ENCODE assay signal across 20 cellular contexts in the genomic region with DNA sequence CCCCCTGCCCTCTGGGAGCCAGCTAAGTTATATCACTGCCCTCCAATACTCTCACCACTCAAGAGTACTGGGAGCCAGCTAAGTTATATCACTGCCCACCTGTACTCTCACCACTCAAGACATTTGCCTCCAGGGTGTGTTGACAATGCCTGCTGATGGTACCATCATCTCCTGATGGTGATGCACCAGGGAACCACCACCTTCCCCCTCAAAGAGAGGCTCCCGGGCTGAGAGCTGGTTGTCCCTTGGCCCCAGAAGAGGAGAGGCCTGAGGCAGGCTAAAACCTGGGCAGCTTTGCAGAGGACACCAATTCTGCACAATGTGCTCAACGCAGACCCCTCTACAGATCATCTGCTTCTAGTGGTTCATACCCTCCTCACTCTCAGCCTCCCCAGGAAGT. TPM values are rescaled to one million over a fixed set of nuclear protein-coding genes. Genes with fewer than 3 reads are reported as not detected.
DNase-seq lines count a peak whose midpoint lies in the region; ATAC-seq, FAIRE-seq and TF ChIP-seq lines count a peak whose summit lies in the region.
"Had no signal": no experiment of that assay in that cellular context is flagged by ENCODE, and none has a peak within 500 bp of the region (broad histone marks: within the 10 kb centered on the region; RNA-seq: fewer than 3 reads in every experiment).

No MANE protein-coding gene starts in this region.

- POLR2A ChIA-PET in CD4-positive, alpha-beta memory T cell (lab: Charles Lee; ENCODE audit: partially characterized antibody), result interaction anchor here (0.8 to 3.8 kb wide), 4 partner anchors 9 to 278 kb away, joined by 3 to 78 read pairs (median 4); a partner anchor contains a TSS
- POLR2A ChIA-PET in Panc1 (lab: Charles Lee), result no interaction called here

- TF ChIP-seq CTCF in Panc1 (IDR thresholded peaks at IDR 0.05) (no peak), spleen (IDR thresholded peaks at IDR 0.05 in 8 of 11, conservative IDR thresholded peaks at IDR 0.05 in 3 of 11) (no peak), D721Med (IDR thresholded peaks at IDR 0.05; ENCODE audit: insufficient read depth, missing control alignments) (no peak)

- in situ Hi-C loops in Panc1 (cut with HindIII; ENCODE audit: low pct_unique_long_range_greater_than_20kb, low sequenced_read_pairs), result no loop called here

- peak overlapping the region; percentile 83 to 98 (median 96) for H3K27ac Mint-ChIP-seq in CD4-positive, alpha-beta memory T cell

- no peak for TF ChIP-seq POLR2A in spleen (IDR thresholded peaks at IDR 0.05)

- no TSS peak for BruUV-seq in Panc1 (replicated peaks; lab: Mats Ljungman, UMichigan)

- peaks cover 27 to 57% (median 43%) of the 10 kb centered on the region in 4 donors for H3K4me1 Mint-ChIP-seq in CD4-positive, alpha-beta memory T cell

- no peaks in the 10 kb centered on the region for H3K36me3 ChIP-seq in CD4-positive, alpha-beta memory T cell (ENCODE audit: insufficient read depth, low read length)
- H3K36me3 ChIP-seq in Panc1 (ENCODE audit: control insufficient read depth, insufficient read depth, low read length), result peaks cover 15% of the 10 kb centered on the region
- H3K36me3 ChIP-seq in effector memory CD4-positive, alpha-beta T cell (ENCODE audit: control insufficient read depth, insufficient read depth, low read length), result no peaks in the 10 kb centered on the region
- peaks cover 0 to 55% (median 0%) of the 10 kb centered on the region in 6 donors for H3K36me3 ChIP-seq in spleen
- H3K36me3 ChIP-seq: MG63 had no signal

- CTCF ChIA-PET in CD4-positive, alpha-beta memory T cell (lab: Charles Lee; ENCODE audit: partially characterized antibody), result interaction anchor here (1.3 to 7.1 kb wide), 9 partner anchors 9 to 279 kb away, joined by 4 to 171 read pairs (median 36); a partner anchor contains a TSS
- CTCF ChIA-PET in Panc1 (lab: Charles Lee), result interaction anchor here (0.9 to 1.3 kb wide), 3 partner anchors 9 to 269 kb away, joined by 3 to 4 read pairs (median 3); no protein-coding TSS in a partner anchor

- 64 to 94% (median 89%) methylated on average over 2 of the region's 2 CpGs for WGBS in spleen, 5 donors

- ATAC-seq in Panc1 (no peak), HG03039 (IDR thresholded peaks at IDR 0.05; ENCODE audit: unreplicated experiment) (no peak)
- ATAC-seq: PC-3 had no signal

- H3K36me3 Mint-ChIP-seq in CD4-positive, alpha-beta memory T cell, result peaks cover 3 to 10% of the 10 kb centered on the region in 2 donors

- DNase-seq in CD4-positive, alpha-beta memory T cell, result no peak
- no peak for DNase-seq in Panc1 (ENCODE audit: low read depth, low spot score)
- DNase-seq in effector memory CD4-positive, alpha-beta T cell, result no peak
- peak; percentile 47 for DNase-seq in spleen
- no peak for DNase-seq in NCI-H1092 treated with DMSO at 0.1 percent for 48 hours (lab: John Stamatoyannopoulos, UW)
- no peak for DNase-seq in D721Med (ENCODE audit: insufficient read length, low spot score)
- DNase-seq: ACHN, AML-193, DMS 273 treated with DMSO at 0.1 percent for 48 hours, EL, GOT3, MG63, NCI-H1092, NCI-H2081 treated with DMSO at 0.1 percent for 48 hours, NCI-H510A treated with DMSO at 0.1 percent for 48 hours, NCI-H82, PC-3 had no signal

- intact Hi-C loops in CD4-positive, alpha-beta memory T cell (cut with micrococcal nuclease), result loop anchor here (5.0 kb wide), 2 partner anchors 434 to 436 kb away; a partner anchor contains a TSS
- intact Hi-C loops in Panc1 (cut with micrococcal nuclease; ENCODE audit: unreplicated experiment), result no loop called here
- intact Hi-C loops in spleen (cut with DNase I; ENCODE audit: low total_unique reads), result loop anchor here (10.0 kb wide), 2 partner anchors 112 to 272 kb away; no protein-coding TSS in a partner anchor

- FAIRE-seq in D721Med (lab: Jason Lieb, UNC), result no peak

- H3K4me1 ChIP-seq in CD4-positive, alpha-beta memory T cell (ENCODE audit: insufficient read depth, low read length), result peaks cover 41% of the 10 kb centered on the region
- H3K4me1 ChIP-seq in Panc1 (ENCODE audit: control insufficient read depth, insufficient read depth, low read length) (peaks cover 90% of the 10 kb centered on the region), spleen (peaks cover 0 to 17% (median 11%) of the 10 kb centered on the region in 6 donors)
- peaks cover 26% of the 10 kb centered on the region for H3K4me1 ChIP-seq in effector memory CD4-positive, alpha-beta T cell (ENCODE audit: control insufficient read depth, insufficient read depth, low read length, poor library complexity, severe bottlenecking)

- H3K27me3 Mint-ChIP-seq in CD4-positive, alpha-beta memory T cell, result no peaks in the 10 kb centered on the region

- H3K27me3 ChIP-seq in CD4-positive, alpha-beta memory T cell (ENCODE audit: insufficient read depth, low read length), result no peaks in the 10 kb centered on the region
- H3K27me3 ChIP-seq in Panc1 (ENCODE audit: control insufficient read depth, insufficient read depth, low read length), result no peaks in the 10 kb centered on the region
- H3K27me3 ChIP-seq in effector memory CD4-positive, alpha-beta T cell (replicated peaks; ENCODE audit: control insufficient read depth, insufficient read depth, low read length, poor library complexity, severe bottlenecking), result no peaks in the 10 kb centered on the region
- H3K27me3 ChIP-seq in spleen (replicated peaks in 1 of 7), result no peaks in the 10 kb centered on the region
- H3K27me3 ChIP-seq: MG63, SJSA1 had no signal

- H3K9me3 ChIP-seq in CD4-positive, alpha-beta memory T cell (ENCODE audit: control insufficient read depth in 1 of 2, low read length in 2 of 2), result no peaks in the 10 kb centered on the region
- H3K9me3 ChIP-seq in Panc1 (ENCODE audit: control insufficient read depth, insufficient read depth, low read depth, low read length) (no peaks in the 10 kb centered on the region), spleen (no peaks in the 10 kb centered on the region)
- H3K9me3 ChIP-seq in effector memory CD4-positive, alpha-beta T cell (ENCODE audit: control insufficient read depth, low read length), result no peaks in the 10 kb centered on the region
- H3K9me3 ChIP-seq: MG63, SJSA1 had no signal

- no peaks in the 10 kb centered on the region for H3K9me3 Mint-ChIP-seq in CD4-positive, alpha-beta memory T cell

- peak overlapping the region in 1 of 8 donors; percentile 13 for H3K4me3 Mint-ChIP-seq in CD4-positive, alpha-beta memory T cell

- no peak overlapping the region for H3K4me3 ChIP-seq in CD4-positive, alpha-beta memory T cell (ENCODE audit: low read length in 2 of 2)
- H3K4me3 ChIP-seq in Panc1 (ENCODE audit: low read depth in 2 of 2, low read length in 2 of 2), result no peak overlapping the region
- no peak overlapping the region for H3K4me3 ChIP-seq in effector memory CD4-positive, alpha-beta T cell (ENCODE audit: insufficient read depth, low read depth, low read length, poor library complexity, severe bottlenecking)
- no peak overlapping the region for H3K4me3 ChIP-seq in spleen
- H3K4me3 ChIP-seq: MG63, SJSA1 had no signal

- peak overlapping the region; percentile 77 for H3K27ac ChIP-seq in CD4-positive, alpha-beta memory T cell (ENCODE audit: low read depth, low read length)
- H3K27ac ChIP-seq in Panc1 (ENCODE audit: low read length) (peak overlapping the region; percentile 97), spleen (no peak overlapping the region)
- peak overlapping the region; percentile 71 for H3K27ac ChIP-seq in effector memory CD4-positive, alpha-beta T cell (ENCODE audit: insufficient read depth, low read length, poor library complexity, severe bottlenecking)
- H3K27ac ChIP-seq: KMS-11, SJSA1 had no signal

RNA-seq across cellular contexts. Expression of a gene that starts 7.5 kb away (rescaled TPM):
- total RNA-seq in CD4-positive, alpha-beta memory T cell, result 100 to 1,000 TPM; 124 to 126 TPM
- 10 to 100 TPM; 40.7 to 44.7 TPM for polyA plus RNA-seq in CD4-positive, alpha-beta memory T cell
- total RNA-seq in Panc1 (2021; ENCODE audit: unreplicated experiment) (168 TPM), spleen (10 to 100 TPM; 12.6 to 36.0 (median 17.3) TPM)
- polyA plus RNA-seq in Panc1 (2012; ENCODE audit: insufficient read length), result 158 TPM
- polyA plus RNA-seq in spleen, result 10 to 100 TPM in 2 of 3 donors, 1 to 10 TPM in 1; 9.7 to 16.6 (median 14.8) TPM

RNA-seq across cellular contexts. Expression of a gene that starts 10.3 kb away (rescaled TPM):
- total RNA-seq in CD4-positive, alpha-beta memory T cell, result 100 to 1,000 TPM in 1 of 2 experiments, 10 to 100 TPM in 1; 92.8 to 102 TPM
- polyA plus RNA-seq in CD4-positive, alpha-beta memory T cell, result 10 to 100 TPM in 1 of 2 donors, 1 to 10 TPM in 1; 5.1 to 13.0 TPM
- 1,799 TPM for total RNA-seq in Panc1 (2021; ENCODE audit: unreplicated experiment)
- 2,067 TPM for polyA plus RNA-seq in Panc1 (2012; ENCODE audit: insufficient read length)
- total RNA-seq in spleen, result 100 to 1,000 TPM in 1 of 7 donors, 10 to 100 TPM in 6; 29.0 to 105 (median 66.8) TPM
- polyA plus RNA-seq in spleen, result 10 to 100 TPM; 21.8 to 82.7 (median 62.9) TPM

Comparison
In these comparisons a context has a peak if more than half of its experiments do, and no peak if none do; other contexts are left out.
1. H3K27ac ChIP-seq: peak in CD4-positive, alpha-beta memory T cell (single experiment), Panc1 (single experiment) and effector memory CD4-positive, alpha-beta T cell (single experiment); none in spleen (0 of 8).
2. RNA of a gene that starts 10.3 kb away (total RNA-seq): 1,799 TPM in Panc1 (single experiment); 92.8 to 102 TPM in CD4-positive, alpha-beta memory T cell and 29.0 to 105 TPM in spleen; every median in the first group is over 10 times any median in the second.